In genomic region chr14:19011703-19012102, GRCh38 we compare ENCODE assay signal across 7 cellular contexts. TPM values are rescaled to one million over a fixed set of nuclear protein-coding genes. Genes with fewer than 3 reads are reported as not detected.
"Had no signal": no experiment of that assay in that cellular context is flagged by ENCODE, and none has a peak within 500 bp of the region (broad histone marks: within the 10 kb centered on the region; RNA-seq: fewer than 3 reads in every experiment).

No MANE protein-coding gene starts in this region.

RNA-seq across cellular contexts. Expression of gene POTEM, which starts 44.5 kb away (rescaled TPM):
- total RNA-seq: LHCN-M2, MCF 10A, NCI-H460, PC-9, Right ventricle myocardium superior, RPMI7951, SJSA1 had no signal
